Comparison of ENCODE assay signal across 12 cellular contexts in the genomic region with DNA sequence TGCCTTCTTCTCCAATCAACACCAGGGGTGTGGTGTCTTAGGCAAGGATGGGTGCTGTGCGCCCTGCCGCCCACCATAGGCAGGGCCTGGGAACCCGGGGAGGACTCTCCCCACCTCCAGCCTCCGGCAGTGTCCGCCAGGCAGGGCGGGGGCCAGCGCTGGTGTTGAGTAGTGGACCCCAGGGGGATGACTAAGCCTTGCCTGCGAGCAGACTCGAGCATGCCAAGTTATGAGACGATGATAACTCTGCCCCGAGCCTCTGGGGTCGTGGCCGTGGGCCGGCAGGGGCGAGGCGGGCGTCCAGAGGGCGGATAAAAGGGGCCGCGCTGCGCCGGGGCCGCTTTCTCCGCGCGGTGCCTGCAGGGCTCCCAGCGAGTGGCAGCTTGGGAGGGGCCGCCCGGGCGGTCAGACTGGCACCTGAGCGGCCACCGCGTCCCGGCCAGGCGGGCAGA. TPM values are rescaled to one million over a fixed set of nuclear protein-coding genes. Genes with fewer than 3 reads are reported as not detected.
DNase-seq lines count a peak whose midpoint lies in the region; ATAC-seq and TF ChIP-seq lines count a peak whose summit lies in the region.
"Had no signal": no experiment of that assay in that cellular context is flagged by ENCODE, and none has a peak within 500 bp of the region (broad histone marks: within the 10 kb centered on the region; RNA-seq: fewer than 3 reads in every experiment).

A gene (plus strand): TSS at position 340 of the 452 bp plus-strand sequence. CDS start 245 bp downstream, outside the sequence.

- H3K9ac ChIP-seq in subcutaneous abdominal adipose tissue (ENCODE audit: low read length in 5 of 5) = peak within 1 kb of the TSS in 4 of 5 donors; percentile 52 to 71 (median 63)

- H3K36me3 ChIP-seq in lung (ENCODE audit: control insufficient read depth in 2 of 2, insufficient read depth in 2 of 2, low read length in 2 of 2) (no peaks in the 10 kb centered on the region), subcutaneous abdominal adipose tissue (ENCODE audit: control insufficient read depth in 5 of 5, insufficient read depth in 5 of 5, low read length in 5 of 5) (no peaks in the 10 kb centered on the region)
- H3K36me3 ChIP-seq: HAP-1, SJSA1 had no signal

- peak; percentile 58 for ATAC-seq in esophagus mucosa
- ATAC-seq in lung (ENCODE audit: insufficient read depth, low FRiP score) = peak; percentile 70
- no peak for ATAC-seq in HG02840 (IDR thresholded peaks at IDR 0.05; ENCODE audit: low FRiP score, unreplicated experiment)
- no peak for ATAC-seq in GM18511 (IDR thresholded peaks at IDR 0.05; ENCODE audit: unreplicated experiment)

- 14 to 15% methylated on average over 33 to 35 of the region's 35 CpGs for WGBS in lung, 2 donors

- peaks cover 0 to 25% of the 10 kb centered on the region in 2 donors for H3K4me1 ChIP-seq in lung (ENCODE audit: control insufficient read depth in 2 of 2, insufficient read depth in 2 of 2, low read length in 2 of 2)
- peaks cover 5 to 42% (median 33%) of the 10 kb centered on the region in 5 donors for H3K4me1 ChIP-seq in subcutaneous abdominal adipose tissue (ENCODE audit: control insufficient read depth in 5 of 5, insufficient read depth in 5 of 5, low read length in 5 of 5)
- H3K4me1 ChIP-seq: HAP-1 had no signal

- H3K9me3 ChIP-seq in lung (ENCODE audit: control insufficient read depth in 2 of 2, insufficient read depth in 1 of 2, low read length in 1 of 2) = peaks cover 0 to 4% of the 10 kb centered on the region in 2 donors
- no peaks in the 10 kb centered on the region for H3K9me3 ChIP-seq in subcutaneous abdominal adipose tissue (ENCODE audit: control insufficient read depth in 5 of 5, low read length in 5 of 5)
- H3K9me3 ChIP-seq: HAP-1, SJSA1 had no signal

- peak within 1 kb of the TSS; percentile 37 to 44 for H3K27ac ChIP-seq in lung (ENCODE audit: low read depth in 1 of 2, low read length in 1 of 2)
- H3K27ac ChIP-seq in subcutaneous abdominal adipose tissue (ENCODE audit: low read depth, low read length) = peak within 1 kb of the TSS; percentile 42

- H3K4me3 ChIP-seq in lung = peak within 1 kb of the TSS; percentile 26
- peak within 1 kb of the TSS; percentile 68 to 82 (median 73) for H3K4me3 ChIP-seq in subcutaneous abdominal adipose tissue (ENCODE audit: low read depth in 1 of 5, low read length in 5 of 5)
- H3K4me3 ChIP-seq: HAP-1, SJSA1 had no signal

- peak; percentile 72 for DNase-seq in LHCN-M2 (ENCODE audit: low read depth)
- DNase-seq in lung (ENCODE audit: low spot score) = peak; percentile 57
- DNase-seq in inferior parietal cortex (ENCODE audit: extremely low spot score) = no peak
- no peak for DNase-seq in NCI-H1694 (lab: John Stamatoyannopoulos, UW)
- DNase-seq: activated CD8-positive, alpha-beta memory T cell treated with anti-CD3 and anti-CD28 coated beads, Interleukin-2, amount 50 U/mL, for 4 hours; Karpas-422 had no signal

- H3K27me3 ChIP-seq in lung (ENCODE audit: control insufficient read depth, insufficient read depth) = no peaks in the 10 kb centered on the region
- H3K27me3 ChIP-seq in subcutaneous abdominal adipose tissue (ENCODE audit: control insufficient read depth in 5 of 5, insufficient read depth in 4 of 5, low read length in 5 of 5) = peaks cover 0 to 21% (median 13%) of the 10 kb centered on the region in 5 donors
- H3K27me3 ChIP-seq: SJSA1 had no signal

- no peak for TF ChIP-seq CTCF in lung (IDR thresholded peaks at IDR 0.05; ENCODE audit: control extremely low read depth, extremely low read depth)

RNA-seq across cellular contexts. Expression of the gene that starts here (rescaled TPM):
- total RNA-seq in LHCN-M2 (2014; rRNA removed) (11.1 and 11.9 TPM in 2 replicates), esophagus mucosa (2.7 TPM), lung (10 to 100 TPM in 1 of 2 donors, under 1 TPM in 1; 0.97 to 14.4 TPM)
- 3.8 TPM for polyA plus RNA-seq in LHCN-M2 (2012)
- polyA plus RNA-seq in lung = 1 to 10 TPM; 7.7 to 9.0 TPM
- total RNA-seq: SJSA1 had no signal

Comparison
In these comparisons a context has a peak if more than half of its experiments do, and no peak if none do; other contexts are left out.
1. DNase-seq: peak in LHCN-M2 (single experiment) and lung (single experiment); none in inferior parietal cortex (single experiment) and NCI-H1694 (single experiment).
2. ATAC-seq: peak in esophagus mucosa (single experiment) and lung (single experiment); none in HG02840 (single experiment) and GM18511 (single experiment).